ENCODE assay signal across 8 cellular contexts in genomic region chr9:38066907-38067610, GRCh38. TPM values are rescaled to one million over a fixed set of nuclear protein-coding genes. Genes with fewer than 3 reads are reported as not detected.
DNase-seq lines count a peak whose midpoint lies in the region; ATAC-seq and TF ChIP-seq lines count a peak whose summit lies in the region.

No MANE protein-coding gene starts in this region.

- dilution Hi-C loops in mammary epithelial cell (cut with HindIII; ENCODE audit: low sequenced_read_pairs), result no loop called here

- H3K27me3 ChIP-seq in Panc1 (ENCODE audit: control insufficient read depth, insufficient read depth, low read length), result no peaks in the 10 kb centered on the region
- H3K27me3 ChIP-seq in mammary epithelial cell (ENCODE audit: insufficient read depth, low read length), result no peaks in the 10 kb centered on the region

- CTCF ChIA-PET in Panc1 (lab: Charles Lee), result interaction anchor here (0.6 kb wide), 1 partner anchor 32 kb away, joined by 5 read pairs; no protein-coding TSS in a partner anchor
- CTCF ChIA-PET in mammary epithelial cell (lab: Charles Lee; ENCODE audit: low non-redundant PET), result interaction anchor here (0.6 to 1.0 kb wide), 2 partner anchors 50 to 129 kb away, joined by 3 to 5 read pairs; no protein-coding TSS in a partner anchor

- H3K9ac ChIP-seq in ES-I3 (ENCODE audit: low read depth, low read length), result peak overlapping the region; percentile 84; the same call in 1 of the 2 replicates
- H3K9ac ChIP-seq in mammary epithelial cell (ENCODE audit: insufficient read depth, low read length), result peak overlapping the region; percentile 70

- peaks cover 68% of the 10 kb centered on the region for H3K79me2 ChIP-seq in mammary epithelial cell (ENCODE audit: insufficient read depth, low read length)

- H3K36me3 ChIP-seq in ES-I3 (ENCODE audit: insufficient read depth, low read length) (no peaks in the 10 kb centered on the region), Panc1 (ENCODE audit: control insufficient read depth, insufficient read depth, low read length) (peaks cover 5% of the 10 kb centered on the region), mammary epithelial cell (ENCODE audit: insufficient read depth, low read length) (peaks cover 2% of the 10 kb centered on the region)

- in situ Hi-C loops in Panc1 (cut with HindIII; ENCODE audit: low pct_unique_long_range_greater_than_20kb, low sequenced_read_pairs) (no loop called here), mammary epithelial cell (cut with MboI; ENCODE audit: low sequenced_read_pairs in 2 of 2) (loop anchor here in 1 of 2 donors (5.0 to 25.0 kb wide), 2 partner anchors 155 to 320 kb away; partner anchors contain the start of gene ALDH1B1)

- peak overlapping the region; percentile 84 for H3K4me2 ChIP-seq in mammary epithelial cell (ENCODE audit: insufficient read depth, low read depth, low read length)

- H3K4me1 ChIP-seq in ES-I3 (ENCODE audit: insufficient read depth, low read length), result peaks cover 32% of the 10 kb centered on the region
- peaks cover 21% of the 10 kb centered on the region for H3K4me1 ChIP-seq in Panc1 (ENCODE audit: control insufficient read depth, insufficient read depth, low read length)
- peaks cover 22% of the 10 kb centered on the region for H3K4me1 ChIP-seq in mammary epithelial cell (ENCODE audit: insufficient read depth, low read length)

- intact Hi-C loops in Panc1 (cut with micrococcal nuclease; ENCODE audit: unreplicated experiment), result loop anchor here (5.0 to 10.0 kb wide), 2 partner anchors 50 to 132 kb away; no protein-coding TSS in a partner anchor
- intact Hi-C loops in mammary epithelial cell (cut with micrococcal nuclease), result loop anchor here (1.0 to 10.0 kb wide), 6 partner anchors 21 to 582 kb away; partner anchors contain the start of gene POLR1E
- intact Hi-C loops in left colon (cut with DNase I, micrococcal nuclease), result no loop called here

- TF ChIP-seq CTCF in Panc1 (IDR thresholded peaks at IDR 0.05) (no peak), mammary epithelial cell (conservative IDR thresholded peaks at IDR 0.05 in 1 of 2, IDR thresholded peaks at IDR 0.05 in 1 of 2; ENCODE audit: extremely low read depth in 1 of 2, insufficient read depth in 1 of 2, low read depth in 1 of 2, low read length in 2 of 2) (no peak)

- H2AFZ ChIP-seq in mammary epithelial cell (ENCODE audit: low read depth, low read length), result peak overlapping the region; percentile 65

- H3K4me3 ChIP-seq in Panc1 (ENCODE audit: low read depth in 2 of 2, low read length in 2 of 2) (peak overlapping the region; percentile 82 to 93), mammary epithelial cell (replicated peaks in 1 of 3; ENCODE audit: insufficient read depth in 1 of 3, low read depth in 2 of 3, low read length in 3 of 3) (peak overlapping the region; percentile 74 to 84 (median 79))

- POLR2A ChIA-PET in Panc1 (lab: Charles Lee), result no interaction called here

- H3K27ac ChIP-seq in Panc1 (ENCODE audit: low read length) (peak overlapping the region; percentile 89), mammary epithelial cell (ENCODE audit: insufficient read depth, low read depth, low read length) (peak overlapping the region; percentile 41)

- DNase-seq in Panc1 (ENCODE audit: low read depth, low spot score), result no peak
- peak; percentile 45 for DNase-seq in mammary epithelial cell
- DNase-seq in left colon, result peak; percentile 82 to 84
- peak; percentile 14 for DNase-seq in stimulated activated CD4-positive, alpha-beta T cell treated with anti-CD3 and anti-CD28 coated beads, Interleukin-4, amount 100 ng/mL, for 24 hours
- no peak for DNase-seq in 8988T

- BruUV-seq in Panc1 (replicated peaks; lab: Mats Ljungman, UMichigan) (no TSS peak), mammary epithelial cell (replicated peaks; lab: Mats Ljungman, UMichigan) (TSS peak; percentile 33)

- ATAC-seq in Panc1, result no peak
- ATAC-seq in left colon, result peak; percentile 47
- no peak for ATAC-seq in GM19467 (IDR thresholded peaks at IDR 0.05; ENCODE audit: unreplicated experiment)
- ATAC-seq in HG02623 (IDR thresholded peaks at IDR 0.05; ENCODE audit: unreplicated experiment), result no peak

- WGBS in mammary epithelial cell (ENCODE audit: low coverage, missing lambda C conversion rate), result 2% methylated on average over 10 of the region's 31 CpGs

- H3K9me3 ChIP-seq in ES-I3 (ENCODE audit: control insufficient read depth, insufficient read depth, low read length) (no peaks in the 10 kb centered on the region), Panc1 (ENCODE audit: control insufficient read depth, insufficient read depth, low read depth, low read length) (no peaks in the 10 kb centered on the region), mammary epithelial cell (replicated peaks; ENCODE audit: insufficient read depth, low read length) (no peaks in the 10 kb centered on the region)

- no peaks in the 10 kb centered on the region for H4K20me1 ChIP-seq in mammary epithelial cell (ENCODE audit: insufficient read depth, low read length)

RNA-seq across cellular contexts. Expression of gene SHB, which starts 2.0 kb away (rescaled TPM):
- 59.9 TPM for total RNA-seq in Panc1 (2021; ENCODE audit: unreplicated experiment)
- 63.1 TPM for polyA plus RNA-seq in Panc1 (2012; ENCODE audit: insufficient read length)
- total RNA-seq in mammary epithelial cell, result 10 to 100 TPM; 30.5 to 31.5 TPM
- polyA plus RNA-seq in mammary epithelial cell, result 14.9 TPM
- polyA minus RNA-seq in mammary epithelial cell, result 16.7 TPM
- total RNA-seq in left colon, result 10 to 100 TPM; 19.6 to 26.2 TPM

Comparison
In these comparisons a context has a peak if more than half of its experiments do, and no peak if none do; other contexts are left out.
1. DNase-seq: peak in mammary epithelial cell (single experiment), left colon (2 of 2) and stimulated activated CD4-positive, alpha-beta T cell treated with anti-CD3 and anti-CD28 coated beads, Interleukin-4, amount 100 ng/mL, for 24 hours (single experiment); none in Panc1 (single experiment) and 8988T (single experiment).
2. intact Hi-C loops: an anchor here in Panc1 (5.0 to 10.0 kb wide) and mammary epithelial cell (1.0 to 10.0 kb wide); none called in left colon.